In genomic region chr17:28716740-28717577, GRCh38 we compare ENCODE assay signal across 6 cellular contexts. TPM values are rescaled to one million over a fixed set of nuclear protein-coding genes. Genes with fewer than 3 reads are reported as not detected.
DNase-seq lines count a peak whose midpoint lies in the region; ATAC-seq and TF ChIP-seq lines count a peak whose summit lies in the region.

No MANE protein-coding gene starts in this region.

- H3K4me1 Mint-ChIP-seq in natural killer cell = peaks cover 24 to 41% of the 10 kb centered on the region in 2 donors
- peaks cover 36 to 39% of the 10 kb centered on the region in 2 donors for H3K4me1 Mint-ChIP-seq in natural killer cell treated with Interleukin-12 subunit alpha and Interleukin-12 subunit beta and Interleukin-15 and Interleukin-18, amount 100 ng/mL, for 72 hours (ENCODE audit: low read depth in 2 of 2)

- H3K36me3 ChIP-seq in iPS DF 6.9 (ENCODE audit: control insufficient read depth, insufficient read depth, low read length) (peaks cover 18% of the 10 kb centered on the region), uterus (no peaks in the 10 kb centered on the region)

- no CpG with 5 or more reads among the region's 63 CpGs for WGBS in iPS DF 6.9 (ENCODE audit: insufficient coverage, insufficient read length)

- intact Hi-C loops in natural killer cell (cut with micrococcal nuclease) = loop anchor here (5.0 to 10.0 kb wide), 3 partner anchors 35 to 382 kb away; partner anchors contain the start of genes IFT20, SDF2, SUPT6H and TNFAIP1
- intact Hi-C loops in uterus (cut with DNase I; ENCODE audit: low total_unique reads) = no loop called here

- no peak overlapping the region for H3K27ac ChIP-seq in iPS DF 6.9 (ENCODE audit: low read length)
- peak overlapping the region; percentile 92 to 94 for H3K27ac ChIP-seq in uterus

- H3K27ac Mint-ChIP-seq in natural killer cell = no peak overlapping the region
- H3K27ac Mint-ChIP-seq in natural killer cell treated with Interleukin-12 subunit alpha and Interleukin-12 subunit beta and Interleukin-15 and Interleukin-18, amount 100 ng/mL, for 72 hours = no peak overlapping the region

- H3K4me3 ChIP-seq in iPS DF 6.9 (ENCODE audit: low read length) = peak overlapping the region; percentile 86
- peak overlapping the region; percentile 54 to 84 for H3K4me3 ChIP-seq in uterus

- H3K4me3 Mint-ChIP-seq in natural killer cell = peak overlapping the region; percentile 31
- H3K4me3 Mint-ChIP-seq in natural killer cell treated with Interleukin-12 subunit alpha and Interleukin-12 subunit beta and Interleukin-15 and Interleukin-18, amount 100 ng/mL, for 72 hours = no peak overlapping the region

- no peak for TF ChIP-seq CTCF in natural killer cell (IDR thresholded peaks at IDR 0.05)
- TF ChIP-seq CTCF in uterus (IDR thresholded peaks at IDR 0.05) = no peak

- H3K4me1 ChIP-seq in iPS DF 6.9 (ENCODE audit: control insufficient read depth, insufficient read depth, low read length) (peaks cover 3% of the 10 kb centered on the region), uterus (peaks cover 5 to 18% of the 10 kb centered on the region in 2 donors)

- ATAC-seq in natural killer cell = no peak
- no peak for ATAC-seq in natural killer cell treated with Interleukin-12 subunit alpha and Interleukin-12 subunit beta and Interleukin-15 and Interleukin-18, amount 100 ng/mL, for 72 hours

- peaks cover 15 to 28% of the 10 kb centered on the region in 2 donors for H3K27me3 Mint-ChIP-seq in natural killer cell (ENCODE audit: low read depth in 2 of 2)
- peaks cover 12 to 15% of the 10 kb centered on the region in 2 donors for H3K27me3 Mint-ChIP-seq in natural killer cell treated with Interleukin-12 subunit alpha and Interleukin-12 subunit beta and Interleukin-15 and Interleukin-18, amount 100 ng/mL, for 72 hours

- H3K9me3 ChIP-seq in iPS DF 6.9 (ENCODE audit: control insufficient read depth, insufficient read depth, low read length) = no peaks in the 10 kb centered on the region
- no peaks in the 10 kb centered on the region for H3K9me3 ChIP-seq in uterus

- TF ChIP-seq POLR2A in uterus (IDR thresholded peaks at IDR 0.05) = no peak

- H3K9me3 Mint-ChIP-seq in natural killer cell = no peaks in the 10 kb centered on the region
- H3K9me3 Mint-ChIP-seq in natural killer cell treated with Interleukin-12 subunit alpha and Interleukin-12 subunit beta and Interleukin-15 and Interleukin-18, amount 100 ng/mL, for 72 hours = no peaks in the 10 kb centered on the region

- no peak for DNase-seq in natural killer cell
- DNase-seq in natural killer cell treated with Interleukin-12 subunit alpha and Interleukin-12 subunit beta and Interleukin-15 and Interleukin-18, amount 100 ng/mL, for 72 hours (ENCODE audit: low spot score) = no peak
- DNase-seq in iPS DF 6.9 (ENCODE audit: low read depth, low spot score) = no peak
- peak in 1 of 2 donors; percentile 58 for DNase-seq in uterus
- no peak for DNase-seq in GM19240 (ENCODE audit: insufficient read length, low spot score)
- no peak for DNase-seq in UCSD-AML1 (lab: John Stamatoyannopoulos, UW; ENCODE audit: unreplicated experiment)

- H3K27me3 ChIP-seq in iPS DF 6.9 (ENCODE audit: control insufficient read depth, insufficient read depth, low read length) (no peaks in the 10 kb centered on the region), uterus (no peaks in the 10 kb centered on the region)

- H3K36me3 Mint-ChIP-seq in natural killer cell = no peaks in the 10 kb centered on the region
- H3K36me3 Mint-ChIP-seq in natural killer cell treated with Interleukin-12 subunit alpha and Interleukin-12 subunit beta and Interleukin-15 and Interleukin-18, amount 100 ng/mL, for 72 hours = peaks cover 16% of the 10 kb centered on the region

RNA-seq across cellular contexts. Expression of gene RAB34, which starts 0.7 kb away (rescaled TPM):
- total RNA-seq in natural killer cell (10 to 100 TPM in 1 of 3 donors, 1 to 10 TPM in 2; 3.7 to 12.9 (median 3.8) TPM), uterus (100 to 1,000 TPM; 113 to 411 (median 126) TPM)
- 10 to 100 TPM in 1 of 2 donors, 1 to 10 TPM in 1; 8.5 to 25.7 TPM for total RNA-seq in natural killer cell treated with Interleukin-12 subunit alpha and Interleukin-12 subunit beta and Interleukin-15 and Interleukin-18, amount 100 ng/mL, for 72 hours

RNA-seq across cellular contexts. Expression of gene RPL23A, which starts 2.8 kb away (rescaled TPM):
- total RNA-seq in natural killer cell (1,000 to 10,000 TPM; 1,375 to 1,532 (median 1,498) TPM), uterus (1,000 to 10,000 TPM in 2 of 4 donors, 100 to 1,000 TPM in 2; 244 to 1,659 (median 911) TPM)
- total RNA-seq in natural killer cell treated with Interleukin-12 subunit alpha and Interleukin-12 subunit beta and Interleukin-15 and Interleukin-18, amount 100 ng/mL, for 72 hours = 1,000 to 10,000 TPM; 1,264 to 1,439 TPM

RNA-seq across cellular contexts. Expression of gene PROCA1, which starts 5.3 kb away (rescaled TPM):
- 1 to 10 TPM; 2.3 to 5.8 (median 3.6) TPM for total RNA-seq in natural killer cell
- 1 to 10 TPM; 3.7 to 4.6 TPM for total RNA-seq in natural killer cell treated with Interleukin-12 subunit alpha and Interleukin-12 subunit beta and Interleukin-15 and Interleukin-18, amount 100 ng/mL, for 72 hours
- total RNA-seq in uterus = 1 to 10 TPM in 2 of 4 donors, not detected in 2; 2.6 to 3.6 TPM

RNA-seq across cellular contexts. Expression of gene TLCD1, which starts 9.1 kb away (rescaled TPM):
- total RNA-seq in natural killer cell (1 to 10 TPM in 1 of 3 donors, not detected in 2; 1.0 TPM), uterus (1 to 10 TPM in 2 of 4 donors, not detected in 2; 1.3 to 1.4 TPM)
- total RNA-seq in natural killer cell treated with Interleukin-12 subunit alpha and Interleukin-12 subunit beta and Interleukin-15 and Interleukin-18, amount 100 ng/mL, for 72 hours = 1 to 10 TPM; 1.5 to 9.7 TPM

RNA-seq across cellular contexts. Expression of gene NEK8, which starts 11.6 kb away (rescaled TPM):
- total RNA-seq in natural killer cell (1 to 10 TPM; 5.9 to 7.4 (median 6.8) TPM), uterus (1 to 10 TPM in 3 of 4 donors, not detected in 1; 1.2 to 5.0 (median 1.3) TPM)
- total RNA-seq in natural killer cell treated with Interleukin-12 subunit alpha and Interleukin-12 subunit beta and Interleukin-15 and Interleukin-18, amount 100 ng/mL, for 72 hours = 10 to 100 TPM in 1 of 2 donors, 1 to 10 TPM in 1; 3.2 to 10.2 TPM

Comparison
In these comparisons a context has a peak if more than half of its experiments do, and no peak if none do; other contexts are left out.
1. RNA of gene RAB34, which starts 0.7 kb away (total RNA-seq): 113 to 411 TPM in uterus; 8.5 to 25.7 TPM in natural killer cell treated with Interleukin-12 subunit alpha and Interleukin-12 subunit beta and Interleukin-15 and Interleukin-18, amount 100 ng/mL, for 72 hours and 3.7 to 12.9 TPM in natural killer cell; every median in the first group is over 4 times any median in the second.